In the genomic region with DNA sequence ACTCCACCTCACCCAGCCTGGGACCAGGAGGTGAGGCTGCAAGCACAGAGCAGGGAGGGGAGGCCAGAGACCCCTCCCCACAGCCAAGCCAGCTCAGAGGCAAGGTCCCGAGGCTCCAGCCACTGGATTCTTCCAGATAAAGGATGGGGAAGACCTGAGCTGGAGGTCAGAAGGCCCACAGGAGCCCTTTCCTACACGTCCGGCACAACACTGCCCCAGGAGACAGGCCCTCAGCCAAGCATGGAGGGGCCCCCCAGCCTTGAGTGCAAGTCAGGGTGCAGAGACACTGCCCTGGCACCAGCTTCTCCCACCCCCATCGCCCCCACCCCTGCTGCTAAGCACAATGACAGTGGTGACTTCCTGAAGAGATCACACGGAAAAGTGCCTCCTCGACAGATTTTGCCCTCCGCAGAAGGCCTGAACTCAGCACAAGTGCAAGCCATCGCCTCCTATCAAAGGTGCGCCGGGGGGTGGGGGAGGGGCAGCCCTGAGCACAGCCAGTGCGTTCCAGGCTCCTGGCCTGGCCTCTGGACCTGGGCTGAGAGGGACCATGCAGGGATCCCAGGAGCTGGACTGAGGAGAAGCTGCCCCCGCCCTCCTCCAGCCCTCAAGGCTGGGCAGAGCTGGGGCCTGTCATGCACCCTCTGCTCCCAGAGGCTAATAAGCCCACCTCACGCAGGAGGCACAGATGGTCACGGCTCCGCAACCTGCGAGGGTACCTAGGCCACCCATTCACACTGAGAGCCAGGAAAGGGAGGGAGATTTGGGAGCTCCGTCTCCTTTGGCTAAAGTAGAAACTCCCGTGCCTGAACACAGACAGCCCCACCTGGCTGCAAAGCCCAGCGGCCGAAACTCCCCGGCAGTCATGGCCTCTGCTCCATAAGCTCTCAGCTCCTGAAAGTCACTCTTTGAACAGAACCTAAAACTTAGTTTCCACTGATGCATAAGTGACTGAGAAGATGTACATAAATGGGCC, we compare ENCODE assay signal across 12 cellular contexts. TPM values are rescaled to one million over a fixed set of nuclear protein-coding genes. Genes with fewer than 3 reads are reported as not detected.
A peak's percentile ranks its signal among the peaks of the same experiment; 100 is the strongest.
DNase-seq lines count a peak whose midpoint lies in the region; ATAC-seq, FAIRE-seq and TF ChIP-seq lines count a peak whose summit lies in the region.
"Had no signal": no experiment of that assay in that cellular context is flagged by ENCODE, and none has a peak within 500 bp of the region (broad histone marks: within the 10 kb centered on the region; RNA-seq: fewer than 3 reads in every experiment).

No MANE protein-coding gene starts in this region.

- no peak overlapping the region for H2AFZ ChIP-seq in keratinocyte (ENCODE audit: control insufficient read depth, low read length)

- POLR2A ChIA-PET in activated CD8-positive, alpha-beta T cell treated with anti-CD3 and anti-CD28 coated beads for 36 hours (lab: Charles Lee): interaction anchor here (1.0 to 4.1 kb wide), 8 partner anchors 8 to 54 kb away, joined by 3 to 20 read pairs (median 7); partner anchors contain the start of genes ARHGDIA, PCYT2, PYCR1 and SIRT7

- peak overlapping the region; percentile 9 for H3K9ac ChIP-seq in keratinocyte (ENCODE audit: control insufficient read depth, extremely low read depth, insufficient read depth, low read length)

- no peaks in the 10 kb centered on the region for H3K27me3 ChIP-seq in keratinocyte (ENCODE audit: control insufficient read depth, extremely low read depth, insufficient read depth, low read length)
- no peaks in the 10 kb centered on the region for H3K27me3 ChIP-seq in prostate gland (replicated peaks; ENCODE audit: insufficient read depth)

- ATAC-seq in activated CD8-positive, alpha-beta T cell treated with anti-CD3 and anti-CD28 coated beads for 36 hours: no peak

- no peak for TF ChIP-seq POLR2A in prostate gland (IDR thresholded peaks at IDR 0.05)

- 68% methylated on average over 21 of the region's 21 CpGs for WGBS in prostate gland

- no peaks in the 10 kb centered on the region for H3K36me3 Mint-ChIP-seq in activated CD8-positive, alpha-beta T cell treated with anti-CD3 and anti-CD28 coated beads for 36 hours (ENCODE audit: low read depth)

- DNase-seq in activated effector memory CD4-positive, alpha-beta T cell treated with anti-CD3 and anti-CD28 coated beads, Interleukin-2, amount 50 U/mL, for 16 hours: peak; percentile 73
- DNase-seq in activated effector memory CD4-positive, alpha-beta T cell treated with Interleukin-2 at 50 U/mL for 16 hours: no peak
- no peak for DNase-seq in activated CD8-positive, alpha-beta T cell treated with anti-CD3 and anti-CD28 coated beads for 36 hours
- DNase-seq in keratinocyte (ENCODE audit: low read depth, low spot score) (no peak), substantia nigra (lab: John Stamatoyannopoulos, UW) (no peak), NCI-H2107 treated with DMSO at 0.1 percent for 48 hours (lab: John Stamatoyannopoulos, UW; ENCODE audit: unreplicated experiment) (no peak), SW480 (ENCODE audit: low spot score) (no peak), prostate gland (ENCODE audit: low spot score) (no peak)
- DNase-seq: COR-L47; effector CD8-positive, alpha-beta T cell; retina had no signal

- peaks cover 68% of the 10 kb centered on the region for H3K79me2 ChIP-seq in keratinocyte (ENCODE audit: control insufficient read depth, insufficient read depth, low read length)

- dilution Hi-C loops in keratinocyte (cut with MboI; ENCODE audit: extremely low pct_ligation_motif_present, low sequenced_read_pairs): no loop called here

- CTCF ChIA-PET in activated CD8-positive, alpha-beta T cell treated with anti-CD3 and anti-CD28 coated beads for 36 hours (lab: Charles Lee): interaction anchor here (0.7 to 5.1 kb wide), 6 partner anchors 10 to 230 kb away, joined by 3 to 23 read pairs (median 4); partner anchors contain the start of gene CENPX

- H3K27me3 Mint-ChIP-seq in activated CD8-positive, alpha-beta T cell treated with anti-CD3 and anti-CD28 coated beads for 36 hours: peaks cover 5% of the 10 kb centered on the region

- H3K9me3 Mint-ChIP-seq in activated CD8-positive, alpha-beta T cell treated with anti-CD3 and anti-CD28 coated beads for 36 hours: no peaks in the 10 kb centered on the region

- H3K4me3 Mint-ChIP-seq in activated CD8-positive, alpha-beta T cell treated with anti-CD3 and anti-CD28 coated beads for 36 hours: peak overlapping the region; percentile 25

- no peaks in the 10 kb centered on the region for H3K9me1 ChIP-seq in keratinocyte (ENCODE audit: control insufficient read depth, extremely low read depth, insufficient read depth, low read length)

- peak overlapping the region; percentile 78 for H3K4me2 ChIP-seq in keratinocyte (ENCODE audit: control insufficient read depth, extremely low read depth, insufficient read depth, low read depth, low read length)

- no peak overlapping the region for H3K27ac Mint-ChIP-seq in activated CD8-positive, alpha-beta T cell treated with anti-CD3 and anti-CD28 coated beads for 36 hours

- peaks cover 19% of the 10 kb centered on the region for H3K4me1 Mint-ChIP-seq in activated CD8-positive, alpha-beta T cell treated with anti-CD3 and anti-CD28 coated beads for 36 hours (ENCODE audit: low read depth)

- H3K36me3 ChIP-seq in keratinocyte (ENCODE audit: control insufficient read depth in 2 of 2, extremely low read depth in 1 of 2, insufficient read depth in 2 of 2, low read length in 2 of 2) (peaks cover 20 to 21% of the 10 kb centered on the region in 2 experiments), prostate gland (no peaks in the 10 kb centered on the region)

- intact Hi-C loops in activated CD8-positive, alpha-beta T cell treated with anti-CD3 and anti-CD28 coated beads for 36 hours (cut with micrococcal nuclease): no loop called here
- intact Hi-C loops in prostate gland (cut with DNase I): no loop called here

- H3K9me3 ChIP-seq in keratinocyte (ENCODE audit: control insufficient read depth, low read depth, low read length) (no peaks in the 10 kb centered on the region), prostate gland (no peaks in the 10 kb centered on the region)

- H4K20me1 ChIP-seq in keratinocyte (ENCODE audit: control insufficient read depth, extremely low read depth, insufficient read depth, low read length): peaks cover 5% of the 10 kb centered on the region

- H3K27ac ChIP-seq in keratinocyte (ENCODE audit: control insufficient read depth, insufficient read depth, low read length) (peak overlapping the region; percentile 4), substantia nigra (ENCODE audit: low read depth, low read length, poor library complexity, severe bottlenecking) (peak overlapping the region; percentile 58), prostate gland (no peak overlapping the region)

- H3K4me3 ChIP-seq in keratinocyte (ENCODE audit: control insufficient read depth in 2 of 3, extremely low read depth in 1 of 3, insufficient read depth in 2 of 3, low read depth in 1 of 3, low read length in 3 of 3) (no peak overlapping the region), prostate gland (no peak overlapping the region)

- no peak for TF ChIP-seq CTCF in activated CD8-positive, alpha-beta T cell treated with anti-CD3 and anti-CD28 coated beads for 36 hours (IDR thresholded peaks at IDR 0.05)
- TF ChIP-seq CTCF in keratinocyte (optimal IDR thresholded peaks at IDR 0.05 in 1 of 3, IDR thresholded peaks at IDR 0.05 in 1 of 3, conservative IDR thresholded peaks at IDR 0.05 in 1 of 3; ENCODE audit: extremely low read depth in 1 of 3, insufficient read depth in 2 of 3, low read length in 3 of 3): no peak
- no peak for TF ChIP-seq CTCF in prostate gland (IDR thresholded peaks at IDR 0.05)

- H3K4me1 ChIP-seq in keratinocyte (ENCODE audit: control insufficient read depth, extremely low read depth, insufficient read depth, low read length) (peaks cover 35% of the 10 kb centered on the region), prostate gland (replicated peaks) (peaks cover 22% of the 10 kb centered on the region)

- no peak for FAIRE-seq in keratinocyte (lab: Jason Lieb, UNC)

RNA-seq across cellular contexts. Expression of gene MAFG, which starts 2.7 kb away (rescaled TPM):
- 10 to 100 TPM; 12.4 to 14.1 TPM for total RNA-seq in activated CD8-positive, alpha-beta T cell treated with anti-CD3 and anti-CD28 coated beads for 36 hours
- 8.3 to 12.1 TPM (median 9.4 TPM) in 3 replicates for polyA plus RNA-seq in keratinocyte
- 13.3 TPM for polyA plus RNA-seq in keratinocyte (2011; ENCODE audit: low read depth)
- polyA plus RNA-seq in keratinocyte (2011; cell fraction: cytosol; rRNA removed): 8.2 and 9.7 TPM in 2 replicates
- polyA plus RNA-seq in keratinocyte (2011; cell fraction: nucleus; rRNA removed): 43.0 and 46.6 TPM in 2 replicates
- 10.2 and 21.0 TPM in 2 replicates for polyA plus RNA-seq in keratinocyte (2012; ENCODE audit: low replicate concordance)
- 6.7 to 18.1 TPM (median 6.7 TPM) in 3 replicates for polyA minus RNA-seq in keratinocyte
- polyA minus RNA-seq in keratinocyte (2011; cell fraction: cytosol; rRNA and poly(A)+ RNA removed): 6.5 TPM
- 8.4 and 9.5 TPM in 2 replicates for polyA minus RNA-seq in keratinocyte (2011; cell fraction: nucleus; rRNA and poly(A)+ RNA removed)
- total RNA-seq in prostate gland: 10 to 100 TPM; 11.3 to 27.7 TPM

RNA-seq across cellular contexts. Expression of gene SIRT7, which starts 6.9 kb away (rescaled TPM):
- 10 to 100 TPM; 28.1 to 32.0 TPM for total RNA-seq in activated CD8-positive, alpha-beta T cell treated with anti-CD3 and anti-CD28 coated beads for 36 hours
- 6.9 to 11.9 TPM (median 7.4 TPM) in 3 replicates for polyA plus RNA-seq in keratinocyte
- polyA plus RNA-seq in keratinocyte (2011; ENCODE audit: low read depth): 18.2 TPM
- 4.3 and 10.1 TPM in 2 replicates for polyA plus RNA-seq in keratinocyte (2011; cell fraction: cytosol; rRNA removed)
- polyA plus RNA-seq in keratinocyte (2011; cell fraction: nucleus; rRNA removed): 31.5 and 36.6 TPM in 2 replicates
- polyA plus RNA-seq in keratinocyte (2012; ENCODE audit: low replicate concordance): 16.7 and 29.6 TPM in 2 replicates
- 22.1 to 28.0 TPM (median 25.2 TPM) in 3 replicates for polyA minus RNA-seq in keratinocyte
- polyA minus RNA-seq in keratinocyte (2011; cell fraction: cytosol; rRNA and poly(A)+ RNA removed): 9.4 TPM
- 20.8 and 28.7 TPM in 2 replicates for polyA minus RNA-seq in keratinocyte (2011; cell fraction: nucleus; rRNA and poly(A)+ RNA removed)
- 10 to 100 TPM; 22.4 to 39.9 TPM for total RNA-seq in prostate gland

RNA-seq across cellular contexts. Expression of gene PYCR1, which starts 12.3 kb away (rescaled TPM):
- total RNA-seq in activated CD8-positive, alpha-beta T cell treated with anti-CD3 and anti-CD28 coated beads for 36 hours: 100 to 1,000 TPM; 140 to 141 TPM
- 22.2 to 27.9 TPM (median 27.9 TPM) in 3 replicates for polyA plus RNA-seq in keratinocyte
- 2.4 TPM for polyA plus RNA-seq in keratinocyte (2011; ENCODE audit: low read depth)
- 20.0 and 36.4 TPM in 2 replicates for polyA plus RNA-seq in keratinocyte (2011; cell fraction: cytosol; rRNA removed)
- polyA plus RNA-seq in keratinocyte (2011; cell fraction: nucleus; rRNA removed): 13.3 and 17.7 TPM in 2 replicates
- polyA plus RNA-seq in keratinocyte (2012; ENCODE audit: low replicate concordance): 38.8 and 40.1 TPM in 2 replicates
- 18.5 to 56.9 TPM (median 24.4 TPM) in 3 replicates for polyA minus RNA-seq in keratinocyte
- 44.1 TPM for polyA minus RNA-seq in keratinocyte (2011; cell fraction: cytosol; rRNA and poly(A)+ RNA removed)
- 9.2 and 11.3 TPM in 2 replicates for polyA minus RNA-seq in keratinocyte (2011; cell fraction: nucleus; rRNA and poly(A)+ RNA removed)
- 10 to 100 TPM; 35.0 to 91.2 TPM for total RNA-seq in prostate gland

RNA-seq across cellular contexts. Expression of gene PCYT2, which starts 13.6 kb away (rescaled TPM):
- total RNA-seq in activated CD8-positive, alpha-beta T cell treated with anti-CD3 and anti-CD28 coated beads for 36 hours: 10 to 100 TPM; 20.5 to 22.6 TPM
- polyA plus RNA-seq in keratinocyte: 38.1 to 47.6 TPM (median 45.8 TPM) in 3 replicates
- polyA plus RNA-seq in keratinocyte (2011; ENCODE audit: low read depth): 20.0 TPM
- 27.1 and 44.7 TPM in 2 replicates for polyA plus RNA-seq in keratinocyte (2011; cell fraction: cytosol; rRNA removed)
- polyA plus RNA-seq in keratinocyte (2011; cell fraction: nucleus; rRNA removed): 47.6 and 52.5 TPM in 2 replicates
- 19.5 and 47.4 TPM in 2 replicates for polyA plus RNA-seq in keratinocyte (2012; ENCODE audit: low replicate concordance)
- 42.2 to 60.4 TPM (median 44.2 TPM) in 3 replicates for polyA minus RNA-seq in keratinocyte
- 34.7 TPM for polyA minus RNA-seq in keratinocyte (2011; cell fraction: cytosol; rRNA and poly(A)+ RNA removed)
- polyA minus RNA-seq in keratinocyte (2011; cell fraction: nucleus; rRNA and poly(A)+ RNA removed): 29.9 and 33.6 TPM in 2 replicates
- total RNA-seq in prostate gland: 10 to 100 TPM; 51.4 to 69.2 TPM

RNA-seq across cellular contexts. Expression of gene MYADML2, which starts 22.2 kb away (rescaled TPM):
- total RNA-seq in activated CD8-positive, alpha-beta T cell treated with anti-CD3 and anti-CD28 coated beads for 36 hours: not detected
- polyA plus RNA-seq in keratinocyte: not detected in 3 replicates
- not detected for polyA plus RNA-seq in keratinocyte (2011; ENCODE audit: low read depth)
- polyA plus RNA-seq in keratinocyte (2011; cell fraction: cytosol; rRNA removed): not detected in 2 replicates
- polyA plus RNA-seq in keratinocyte (2011; cell fraction: nucleus; rRNA removed): not detected in 2 replicates
- polyA plus RNA-seq in keratinocyte (2012; ENCODE audit: low replicate concordance): not detected in 2 replicates
- not detected in 3 replicates for polyA minus RNA-seq in keratinocyte
- not detected for polyA minus RNA-seq in keratinocyte (2011; cell fraction: cytosol; rRNA and poly(A)+ RNA removed)
- polyA minus RNA-seq in keratinocyte (2011; cell fraction: nucleus; rRNA and poly(A)+ RNA removed): not detected in 2 replicates
- total RNA-seq in prostate gland: under 1 TPM in 1 of 2 donors, not detected in 1; 0.14 TPM
- total RNA-seq: T-helper 1 cell treated with Interleukin-12 subunit alpha and Interleukin-12 subunit beta and Interleukin-4 antibody, amounts not matched to agents 30 ng/mL and 1 ng/mL, for 36 hours had no signal

Comparison
In these comparisons a context has a peak if more than half of its experiments do, and no peak if none do; other contexts are left out.
1. H3K27ac ChIP-seq: peak in keratinocyte (single experiment) and substantia nigra (single experiment); none in prostate gland (0 of 2).